Comparison of ENCODE assay signal across 26 cellular contexts in genomic region chr16:2690852-2691251, GRCh38. TPM values are rescaled to one million over a fixed set of nuclear protein-coding genes. Genes with fewer than 3 reads are reported as not detected.
DNase-seq lines count a peak whose midpoint lies in the region; ATAC-seq and TF ChIP-seq lines count a peak whose summit lies in the region.
"Had no signal": no experiment of that assay in that cellular context is flagged by ENCODE, and none has a peak within 500 bp of the region (broad histone marks: within the 10 kb centered on the region; RNA-seq: fewer than 3 reads in every experiment).

No MANE protein-coding gene starts in this region.

- no peak for TF ChIP-seq CTCF in brain (conservative IDR thresholded peaks at IDR 0.05)
- no peak for TF ChIP-seq CTCF in left ventricle myocardium inferior (IDR thresholded peaks at IDR 0.05; ENCODE audit: borderline replicate concordance)
- no peak for TF ChIP-seq CTCF in psoas muscle (IDR thresholded peaks at IDR 0.05)
- no peak for TF ChIP-seq CTCF in activated CD8-positive, alpha-beta T cell treated with anti-CD3 and anti-CD28 coated beads for 36 hours (IDR thresholded peaks at IDR 0.05)

- H3K9me3 ChIP-seq in left ventricle myocardium inferior (replicated peaks) = no peaks in the 10 kb centered on the region
- no peaks in the 10 kb centered on the region for H3K9me3 ChIP-seq in psoas muscle
- H3K9me3 ChIP-seq in naive thymus-derived CD4-positive, alpha-beta T cell (ENCODE audit: control insufficient read depth in 2 of 3, low read length in 3 of 3) = no peaks in the 10 kb centered on the region
- H3K9me3 ChIP-seq: breast epithelium, gastroesophageal sphincter, MG63, spleen had no signal

- intact Hi-C loops in left ventricle myocardium inferior (cut with micrococcal nuclease) = no loop called here
- intact Hi-C loops in psoas muscle (cut with DNase I) = no loop called here
- intact Hi-C loops in naive thymus-derived CD4-positive, alpha-beta T cell (cut with micrococcal nuclease) = no loop called here
- intact Hi-C loops in activated CD8-positive, alpha-beta T cell treated with anti-CD3 and anti-CD28 coated beads for 36 hours (cut with micrococcal nuclease) = no loop called here

- peaks cover 30% of the 10 kb centered on the region for H3K4me1 Mint-ChIP-seq in brain
- H3K4me1 Mint-ChIP-seq in naive thymus-derived CD4-positive, alpha-beta T cell = peaks cover 6 to 27% (median 19%) of the 10 kb centered on the region in 7 donors
- peaks cover 18% of the 10 kb centered on the region for H3K4me1 Mint-ChIP-seq in activated CD8-positive, alpha-beta T cell treated with anti-CD3 and anti-CD28 coated beads for 36 hours (ENCODE audit: low read depth)

- H3K36me3 Mint-ChIP-seq in brain = no peaks in the 10 kb centered on the region
- peaks cover 0 to 5% (median 0%) of the 10 kb centered on the region in 5 donors for H3K36me3 Mint-ChIP-seq in naive thymus-derived CD4-positive, alpha-beta T cell
- H3K36me3 Mint-ChIP-seq in activated CD8-positive, alpha-beta T cell treated with anti-CD3 and anti-CD28 coated beads for 36 hours (ENCODE audit: low read depth) = peaks cover 2% of the 10 kb centered on the region
- H3K36me3 Mint-ChIP-seq: naive B cell had no signal

- no peak overlapping the region for H3K4me3 Mint-ChIP-seq in brain
- H3K4me3 Mint-ChIP-seq in naive thymus-derived CD4-positive, alpha-beta T cell = peak overlapping the region in 1 of 10 donors; percentile 51
- no peak overlapping the region for H3K4me3 Mint-ChIP-seq in activated CD8-positive, alpha-beta T cell treated with anti-CD3 and anti-CD28 coated beads for 36 hours

- H3K27me3 ChIP-seq in left ventricle myocardium inferior (ENCODE audit: low read depth) = no peaks in the 10 kb centered on the region
- H3K27me3 ChIP-seq in psoas muscle (ENCODE audit: insufficient read depth in 3 of 3, low read length in 2 of 3) = no peaks in the 10 kb centered on the region
- no peaks in the 10 kb centered on the region for H3K27me3 ChIP-seq in naive thymus-derived CD4-positive, alpha-beta T cell (ENCODE audit: control insufficient read depth in 2 of 2, insufficient read depth in 2 of 2, low read length in 2 of 2)
- H3K27me3 ChIP-seq: breast epithelium, gastroesophageal sphincter, MG63, spleen had no signal

- H3K27ac Mint-ChIP-seq in brain = peak overlapping the region in 4 of 5 experiments; percentile 32 to 95 (median 67)
- H3K27ac Mint-ChIP-seq in naive thymus-derived CD4-positive, alpha-beta T cell = no peak overlapping the region
- H3K27ac Mint-ChIP-seq in activated CD8-positive, alpha-beta T cell treated with anti-CD3 and anti-CD28 coated beads for 36 hours = no peak overlapping the region

- no peaks in the 10 kb centered on the region for H3K9me3 Mint-ChIP-seq in brain
- no peaks in the 10 kb centered on the region for H3K9me3 Mint-ChIP-seq in naive thymus-derived CD4-positive, alpha-beta T cell
- no peaks in the 10 kb centered on the region for H3K9me3 Mint-ChIP-seq in activated CD8-positive, alpha-beta T cell treated with anti-CD3 and anti-CD28 coated beads for 36 hours
- H3K9me3 Mint-ChIP-seq: naive B cell had no signal

- ATAC-seq in psoas muscle = no peak
- no peak for ATAC-seq in naive thymus-derived CD4-positive, alpha-beta T cell
- no peak for ATAC-seq in activated CD8-positive, alpha-beta T cell treated with anti-CD3 and anti-CD28 coated beads for 36 hours
- ATAC-seq in GM19328 (IDR thresholded peaks at IDR 0.05; ENCODE audit: unreplicated experiment) = no peak
- ATAC-seq: gastroesophageal sphincter had no signal

- CTCF ChIA-PET in naive thymus-derived CD4-positive, alpha-beta T cell (lab: Charles Lee) = no interaction called here
- CTCF ChIA-PET in activated CD8-positive, alpha-beta T cell treated with anti-CD3 and anti-CD28 coated beads for 36 hours (lab: Charles Lee) = no interaction called here

- peak; percentile 6 for DNase-seq in D341Med (ENCODE audit: low spot score)
- DNase-seq in left ventricle myocardium inferior = no peak
- DNase-seq in psoas muscle = peak in 1 of 2 donors; percentile 39
- DNase-seq in NCI-H2107 treated with DMSO at 0.1 percent for 48 hours (lab: John Stamatoyannopoulos, UW; ENCODE audit: unreplicated experiment) = no peak
- no peak for DNase-seq in naive thymus-derived CD4-positive, alpha-beta T cell
- DNase-seq in activated CD8-positive, alpha-beta T cell treated with anti-CD3 and anti-CD28 coated beads for 36 hours = no peak
- DNase-seq: activated CD4-positive, alpha-beta T cell treated with anti-CD3 and anti-CD28 coated beads for 4 hours; activated naive CD4-positive, alpha-beta T cell treated with Interleukin-2 at 50 U/mL for 16 hours; activated T-cell treated with anti-CD3 and anti-CD28 coated beads, Interleukin-2, amount 50 U/mL, for 48 hours; Calu3; cortex of kidney; DND-41; naive B cell; NCI-H1417; NCI-H345; NCI-H748 treated with DMSO at 0.1 percent for 48 hours; retina; RPMI8226; spleen; stimulated activated CD4-positive, alpha-beta T cell treated with anti-CD3 and anti-CD28 coated beads, Interleukin-2, amount 100 ng/mL, for 48 hours; T-helper 2 cell had no signal

- H3K27me3 Mint-ChIP-seq in brain = no peaks in the 10 kb centered on the region
- no peaks in the 10 kb centered on the region for H3K27me3 Mint-ChIP-seq in naive thymus-derived CD4-positive, alpha-beta T cell
- H3K27me3 Mint-ChIP-seq in activated CD8-positive, alpha-beta T cell treated with anti-CD3 and anti-CD28 coated beads for 36 hours = no peaks in the 10 kb centered on the region
- H3K27me3 Mint-ChIP-seq: naive B cell had no signal

- POLR2A ChIA-PET in naive thymus-derived CD4-positive, alpha-beta T cell (lab: Charles Lee) = interaction anchor here (1.6 kb wide), 1 partner anchor 8 kb away, joined by 6 read pairs; the partner anchor contains the start of gene KCTD5
- POLR2A ChIA-PET in activated CD8-positive, alpha-beta T cell treated with anti-CD3 and anti-CD28 coated beads for 36 hours (lab: Charles Lee) = interaction anchor here (1.1 kb wide), 1 partner anchor 76 kb away, joined by 4 read pairs; no protein-coding TSS in a partner anchor

- 78 to 87% (median 87%) methylated on average over 11 of the region's 11 CpGs for WGBS in psoas muscle, 3 donors

- H3K4me1 ChIP-seq in left ventricle myocardium inferior (peaks cover 47% of the 10 kb centered on the region), psoas muscle (peaks cover 41% of the 10 kb centered on the region)
- H3K4me1 ChIP-seq in naive thymus-derived CD4-positive, alpha-beta T cell (ENCODE audit: control insufficient read depth in 2 of 2, insufficient read depth in 2 of 2, low read length in 2 of 2) = peaks cover 10 to 14% of the 10 kb centered on the region in 2 donors

- H3K27ac ChIP-seq in left ventricle myocardium inferior (replicated peaks) (peak overlapping the region; percentile 92), psoas muscle (peak overlapping the region; percentile 88)
- H3K27ac ChIP-seq in naive thymus-derived CD4-positive, alpha-beta T cell (ENCODE audit: low read depth, low read length) = no peak overlapping the region
- H3K27ac ChIP-seq: breast epithelium, spleen had no signal

- peaks cover 7% of the 10 kb centered on the region for H3K36me3 ChIP-seq in left ventricle myocardium inferior
- H3K36me3 ChIP-seq in psoas muscle (ENCODE audit: insufficient read depth in 1 of 2, low read depth in 1 of 2) = peaks cover 0 to 4% of the 10 kb centered on the region in 2 donors
- H3K36me3 ChIP-seq in naive thymus-derived CD4-positive, alpha-beta T cell (ENCODE audit: control insufficient read depth in 2 of 3, insufficient read depth in 3 of 3, low read length in 3 of 3) = peaks cover 0 to 28% (median 2%) of the 10 kb centered on the region in 3 experiments
- H3K36me3 ChIP-seq: breast epithelium had no signal

- no peak overlapping the region for H3K4me3 ChIP-seq in left ventricle myocardium inferior
- no peak overlapping the region for H3K4me3 ChIP-seq in psoas muscle
- H3K4me3 ChIP-seq in naive thymus-derived CD4-positive, alpha-beta T cell (ENCODE audit: low read length) = no peak overlapping the region
- H3K4me3 ChIP-seq: breast epithelium, gastroesophageal sphincter, MG63, spleen had no signal

RNA-seq across cellular contexts. Expression of gene KCTD5, which starts 8.5 kb away (rescaled TPM):
- polyA plus RNA-seq in brain (ENCODE audit: insufficient read depth, low read depth, low replicate concordance) (34.9 TPM), psoas muscle (10 to 100 TPM; 10.8 to 65.8 (median 24.1) TPM)
- total RNA-seq in left ventricle myocardium inferior (10.2 TPM), psoas muscle (10 to 100 TPM in 3 of 4 donors, 1 to 10 TPM in 1; 9.1 to 18.0 (median 16.7) TPM)
- total RNA-seq in naive thymus-derived CD4-positive, alpha-beta T cell = 10 to 100 TPM; 21.4 to 37.5 (median 24.6) TPM
- polyA plus RNA-seq in naive thymus-derived CD4-positive, alpha-beta T cell = 10 to 100 TPM; 15.7 to 26.2 TPM
- total RNA-seq in activated CD8-positive, alpha-beta T cell treated with anti-CD3 and anti-CD28 coated beads for 36 hours = 10 to 100 TPM; 26.0 to 27.3 TPM

RNA-seq across cellular contexts. Expression of gene PRSS27, which starts 29.2 kb away (rescaled TPM):
- 5.2 TPM for polyA plus RNA-seq in brain (ENCODE audit: insufficient read depth, low read depth, low replicate concordance)
- 0.11 TPM for total RNA-seq in left ventricle myocardium inferior
- under 1 TPM in 2 of 4 donors, not detected in 2; 0.22 to 0.34 TPM for total RNA-seq in psoas muscle
- under 1 TPM; 0.07 to 0.20 (median 0.08) TPM for polyA plus RNA-seq in psoas muscle
- 1 to 10 TPM in 2 of 5 experiments, under 1 TPM in 3; 0.32 to 1.6 (median 0.98) TPM for total RNA-seq in naive thymus-derived CD4-positive, alpha-beta T cell
- polyA plus RNA-seq in naive thymus-derived CD4-positive, alpha-beta T cell = under 1 TPM in 1 of 2 donors, not detected in 1; 0.39 TPM
- total RNA-seq in activated CD8-positive, alpha-beta T cell treated with anti-CD3 and anti-CD28 coated beads for 36 hours = 1 to 10 TPM; 1.2 to 1.4 TPM

Comparison
In these comparisons a context has a peak if more than half of its experiments do, and no peak if none do; other contexts are left out.
1. H3K27ac Mint-ChIP-seq: peak in brain (4 of 5); none in naive thymus-derived CD4-positive, alpha-beta T cell (0 of 9) and activated CD8-positive, alpha-beta T cell treated with anti-CD3 and anti-CD28 coated beads for 36 hours (single experiment).